ENCODE assay signal across 9 cellular contexts in the genomic region with DNA sequence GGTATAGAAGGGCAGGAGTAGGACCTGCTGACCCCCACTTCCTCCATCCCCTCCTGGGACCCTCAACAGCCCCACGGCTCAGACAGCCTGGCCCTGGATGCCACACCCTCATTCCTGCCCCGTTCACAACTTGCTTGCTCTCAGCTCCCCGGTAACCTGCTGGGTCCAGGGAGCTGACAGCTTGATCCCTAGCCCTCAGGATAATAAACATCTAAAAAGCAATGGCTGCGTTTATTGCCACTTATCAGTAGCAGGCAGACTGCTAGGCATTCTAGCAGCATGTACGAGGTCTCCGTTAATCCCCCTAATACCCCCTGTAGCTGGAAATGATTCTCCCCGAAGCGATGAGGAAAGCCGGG. TPM values are rescaled to one million over a fixed set of nuclear protein-coding genes. Genes with fewer than 3 reads are reported as not detected.
DNase-seq lines count a peak whose midpoint lies in the region; ATAC-seq, FAIRE-seq and TF ChIP-seq lines count a peak whose summit lies in the region.
"Had no signal": no experiment of that assay in that cellular context is flagged by ENCODE, and none has a peak within 500 bp of the region (broad histone marks: within the 10 kb centered on the region; RNA-seq: fewer than 3 reads in every experiment).

No MANE protein-coding gene starts in this region.

- peaks cover 6% of the 10 kb centered on the region for H3K36me3 Mint-ChIP-seq in activated CD8-positive, alpha-beta T cell treated with anti-CD3 and anti-CD28 coated beads for 36 hours (ENCODE audit: low read depth)

- no peak for DNase-seq in SK-N-SH
- DNase-seq in activated CD8-positive, alpha-beta T cell treated with anti-CD3 and anti-CD28 coated beads for 36 hours = no peak
- DNase-seq in hepatocyte (ENCODE audit: low spot score) = peak; percentile 70
- DNase-seq in stimulated activated naive CD8-positive, alpha-beta T cell treated with anti-CD3 and anti-CD28 coated beads, Interleukin-15, amount 100 ng/mL, for 72 hours = no peak
- DNase-seq in urothelium cell line (ENCODE audit: low spot score) = no peak
- DNase-seq in MV-4-11 (lab: John Stamatoyannopoulos, UW) = no peak
- DNase-seq: SIG-M5 had no signal

- peak overlapping the region; percentile 51 for H3K4me3 Mint-ChIP-seq in activated CD8-positive, alpha-beta T cell treated with anti-CD3 and anti-CD28 coated beads for 36 hours
- peak overlapping the region; percentile 83 to 88 for H3K4me3 Mint-ChIP-seq in stimulated activated naive CD8-positive, alpha-beta T cell treated with anti-CD3 and anti-CD28 coated beads, Interleukin-15, amount 100 ng/mL, for 72 hours

- POLR2A ChIA-PET in SK-N-SH (lab: Yijun Ruan, JAX) = interaction anchor here (7.8 to 8.7 kb wide), 2 partner anchors 25 to 66 kb away, joined by 75 to 108 read pairs; partner anchors contain the start of genes RNU4-1, RNU4-2 and RPLP0
- POLR2A ChIA-PET in activated CD8-positive, alpha-beta T cell treated with anti-CD3 and anti-CD28 coated beads for 36 hours (lab: Charles Lee) = interaction anchor here (0.7 to 15.4 kb wide), 6 partner anchors 15 to 212 kb away, joined by 3 to 394 read pairs (median 72); partner anchors contain the start of genes PXN, RNU4-1, RNU4-2 and RPLP0

- CTCF ChIA-PET in SK-N-SH (lab: Yijun Ruan, JAX) = interaction anchor here (0.9 to 18.6 kb wide), 6 partner anchors 15 to 77 kb away, joined by 3 to 618 read pairs (median 60); partner anchors contain the start of genes PXN, RNU4-1, RPLP0 and SIRT4
- CTCF ChIA-PET in activated CD8-positive, alpha-beta T cell treated with anti-CD3 and anti-CD28 coated beads for 36 hours (lab: Charles Lee) = interaction anchor here (0.8 to 10.3 kb wide), 4 partner anchors 13 to 77 kb away, joined by 3 to 749 read pairs (median 32); partner anchors contain the start of genes PXN, RPLP0 and SIRT4

- H3K9me3 ChIP-seq in SK-N-SH = no peaks in the 10 kb centered on the region
- H3K9me3 ChIP-seq in hepatocyte (ENCODE audit: low read depth) = no peaks in the 10 kb centered on the region

- TF ChIP-seq RAD21 in SK-N-SH (IDR thresholded peaks at IDR 0.05; ENCODE audit: low read length) = no peak

- ATAC-seq in SK-N-SH treated with all-trans-retinoic acid at 6 μM for 48 hours = no peak
- no peak for ATAC-seq in activated CD8-positive, alpha-beta T cell treated with anti-CD3 and anti-CD28 coated beads for 36 hours
- ATAC-seq in stimulated activated naive CD8-positive, alpha-beta T cell treated with anti-CD3 and anti-CD28 coated beads, Interleukin-15, amount 100 ng/mL, for 72 hours = no peak
- ATAC-seq in HG03442 (IDR thresholded peaks at IDR 0.05; ENCODE audit: unreplicated experiment) = no peak

- H3K27ac Mint-ChIP-seq in activated CD8-positive, alpha-beta T cell treated with anti-CD3 and anti-CD28 coated beads for 36 hours = peak overlapping the region; percentile 80
- H3K27ac Mint-ChIP-seq in stimulated activated naive CD8-positive, alpha-beta T cell treated with anti-CD3 and anti-CD28 coated beads, Interleukin-15, amount 100 ng/mL, for 72 hours = peak overlapping the region; percentile 98

- H3K27me3 Mint-ChIP-seq in activated CD8-positive, alpha-beta T cell treated with anti-CD3 and anti-CD28 coated beads for 36 hours = no peaks in the 10 kb centered on the region
- no peaks in the 10 kb centered on the region for H3K27me3 Mint-ChIP-seq in stimulated activated naive CD8-positive, alpha-beta T cell treated with anti-CD3 and anti-CD28 coated beads, Interleukin-15, amount 100 ng/mL, for 72 hours

- TF ChIP-seq CTCF in SK-N-SH (IDR thresholded peaks at IDR 0.05) (no peak), hepatocyte (IDR thresholded peaks at IDR 0.05; ENCODE audit: poor library complexity) (no peak)
- TF ChIP-seq CTCF in activated CD8-positive, alpha-beta T cell treated with anti-CD3 and anti-CD28 coated beads for 36 hours (IDR thresholded peaks at IDR 0.05) = no peak

- H3K36me3 ChIP-seq in SK-N-SH (replicated peaks in 1 of 2; ENCODE audit: control insufficient read depth in 1 of 2, insufficient read depth in 2 of 2, low read length in 1 of 2) (peaks cover 27 to 49% of the 10 kb centered on the region in 2 experiments), hepatocyte (replicated peaks; ENCODE audit: insufficient read depth, low read depth) (no peaks in the 10 kb centered on the region)

- no peaks in the 10 kb centered on the region for H3K9me3 Mint-ChIP-seq in activated CD8-positive, alpha-beta T cell treated with anti-CD3 and anti-CD28 coated beads for 36 hours
- H3K9me3 Mint-ChIP-seq in stimulated activated naive CD8-positive, alpha-beta T cell treated with anti-CD3 and anti-CD28 coated beads, Interleukin-15, amount 100 ng/mL, for 72 hours = no peaks in the 10 kb centered on the region

- H3K27ac ChIP-seq in SK-N-SH (ENCODE audit: low read depth in 2 of 2, low read length in 1 of 2) (peak overlapping the region in 1 of 2 experiments; percentile 58; a peak in 2 of 4 replicates), hepatocyte (peak overlapping the region; percentile 99)

- H3K4me1 ChIP-seq in SK-N-SH (ENCODE audit: control insufficient read depth in 1 of 2, insufficient read depth in 2 of 2, low read depth in 1 of 2, low read length in 1 of 2) (peaks cover 41 to 46% of the 10 kb centered on the region in 2 experiments), hepatocyte (ENCODE audit: insufficient read depth) (peaks cover 64% of the 10 kb centered on the region)

- H2AFZ ChIP-seq in SK-N-SH (ENCODE audit: low read depth) (no peak overlapping the region), hepatocyte (no peak overlapping the region)

- H3K9me2 ChIP-seq in SK-N-SH (no peaks in the 10 kb centered on the region), hepatocyte (replicated peaks; ENCODE audit: insufficient read depth) (no peaks in the 10 kb centered on the region)

- peaks cover 47% of the 10 kb centered on the region for H3K4me1 Mint-ChIP-seq in activated CD8-positive, alpha-beta T cell treated with anti-CD3 and anti-CD28 coated beads for 36 hours (ENCODE audit: low read depth)
- H3K4me1 Mint-ChIP-seq in stimulated activated naive CD8-positive, alpha-beta T cell treated with anti-CD3 and anti-CD28 coated beads, Interleukin-15, amount 100 ng/mL, for 72 hours = peaks cover 55% of the 10 kb centered on the region

- H3K79me2 ChIP-seq in SK-N-SH (ENCODE audit: insufficient read depth) (peaks cover 98% of the 10 kb centered on the region), hepatocyte (peaks cover 41% of the 10 kb centered on the region)

- TF ChIP-seq EP300 in SK-N-SH (IDR thresholded peaks at IDR 0.05; ENCODE audit: borderline replicate concordance in 1 of 2, low read depth in 1 of 2, low read length in 1 of 2) = no peak

- 94% methylated on average over 9 of the region's 9 CpGs for WGBS in SK-N-SH (ENCODE audit: low lambda C conversion rate)
- 20% methylated on average over 9 of the region's 9 CpGs for WGBS in hepatocyte (ENCODE audit: low lambda C conversion rate, missing lambda C conversion rate)

- no peak overlapping the region for H3K4me3 ChIP-seq in SK-N-SH (ENCODE audit: low read depth in 2 of 2, low read length in 1 of 2)
- no peak overlapping the region for H3K4me3 ChIP-seq in hepatocyte

- no peaks in the 10 kb centered on the region for H3K27me3 ChIP-seq in SK-N-SH (ENCODE audit: insufficient read depth)
- H3K27me3 ChIP-seq in hepatocyte = no peaks in the 10 kb centered on the region

- H3K9ac ChIP-seq in SK-N-SH = no peak overlapping the region; the same call in 1 of the 2 replicates

- H4K20me1 ChIP-seq in SK-N-SH (ENCODE audit: insufficient read depth) (peaks cover 22% of the 10 kb centered on the region), hepatocyte (ENCODE audit: insufficient read depth, poor library complexity, severe bottlenecking) (no peaks in the 10 kb centered on the region)

- H3K4me2 ChIP-seq in SK-N-SH = peak overlapping the region; percentile 33; the same call in 1 of the 2 replicates
- peak overlapping the region; percentile 60 for H3K4me2 ChIP-seq in hepatocyte

- FAIRE-seq in urothelium cell line (lab: Jason Lieb, UNC) = no peak

- peaks cover 20% of the 10 kb centered on the region for H3F3A ChIP-seq in SK-N-SH (replicated peaks; ENCODE audit: insufficient read depth)

- intact Hi-C loops in activated CD8-positive, alpha-beta T cell treated with anti-CD3 and anti-CD28 coated beads for 36 hours (cut with micrococcal nuclease) = no loop called here

TF ChIP-seq in SK-N-SH, 30 proteins besides CTCF, POLR2A, EP300 and RAD21 (continues in another document):
- TF ChIP-seq POLR2AphosphoS5 (IDR thresholded peaks at IDR 0.05; ENCODE audit: low read depth, low read length) = no peak
- no peak for TF ChIP-seq RXRA (IDR thresholded peaks at IDR 0.05; ENCODE audit: borderline replicate concordance, low read depth)

TF ChIP-seq in SK-N-SH treated with all-trans-retinoic acid at 6 μM for 48 hours, 23 proteins besides CTCF, POLR2A, EP300 and RAD21 (continues in another document):
- TF ChIP-seq TOX (CRISPR knock-in tag; IDR thresholded peaks at IDR 0.05; ENCODE audit: borderline replicate concordance) (no peak), ISL1 (CRISPR knock-in tag; IDR thresholded peaks at IDR 0.05) (no peak), ZC3H10 (CRISPR knock-in tag; IDR thresholded peaks at IDR 0.05) (no peak), ZNF565 (CRISPR knock-in tag; conservative IDR thresholded peaks at IDR 0.05; ENCODE audit: low read depth) (no peak), BACH2 (CRISPR knock-in tag; IDR thresholded peaks at IDR 0.05; ENCODE audit: borderline replicate concordance) (no peak), SNAI2 (CRISPR knock-in tag; IDR thresholded peaks at IDR 0.05) (no peak)

RNA-seq across cellular contexts. Expression of gene RPLP0, which starts 24.3 kb away (rescaled TPM):
- 5,975 and 6,606 TPM in 2 replicates for polyA plus RNA-seq in SK-N-SH (2012; rRNA removed)
- polyA plus RNA-seq in SK-N-SH (2012; cell fraction: cytosol; rRNA removed) = 4,575 and 6,412 TPM in 2 replicates
- polyA plus RNA-seq in SK-N-SH (2012; cell fraction: nucleus; rRNA removed) = 2,397 and 2,614 TPM in 2 replicates
- total RNA-seq in activated CD8-positive, alpha-beta T cell treated with anti-CD3 and anti-CD28 coated beads for 36 hours = 1,000 to 10,000 TPM; 4,421 to 4,585 TPM
- 3,730 and 3,982 TPM in 2 replicates for total RNA-seq in hepatocyte
- polyA plus RNA-seq in hepatocyte = 775 and 798 TPM in 2 replicates

RNA-seq across cellular contexts. Expression of gene GCN1, which starts 30.7 kb away (rescaled TPM):
- polyA plus RNA-seq in SK-N-SH (2012; rRNA removed) (41.2 and 54.4 TPM in 2 replicates), hepatocyte (27.6 and 28.2 TPM in 2 replicates)
- polyA plus RNA-seq in SK-N-SH (2012; cell fraction: cytosol; rRNA removed) = 17.0 and 20.0 TPM in 2 replicates
- 224 and 236 TPM in 2 replicates for polyA plus RNA-seq in SK-N-SH (2012; cell fraction: nucleus; rRNA removed)
- total RNA-seq in activated CD8-positive, alpha-beta T cell treated with anti-CD3 and anti-CD28 coated beads for 36 hours = 100 to 1,000 TPM; 130 to 137 TPM
- 37.4 and 197 TPM in 2 replicates for total RNA-seq in hepatocyte

RNA-seq across cellular contexts. Expression of gene PXN, which starts 40.4 kb away (rescaled TPM):
- polyA plus RNA-seq in SK-N-SH (2012; rRNA removed) = 63.0 and 89.0 TPM in 2 replicates
- 56.9 and 70.1 TPM in 2 replicates for polyA plus RNA-seq in SK-N-SH (2012; cell fraction: cytosol; rRNA removed)
- polyA plus RNA-seq in SK-N-SH (2012; cell fraction: nucleus; rRNA removed) = 269 and 301 TPM in 2 replicates
- total RNA-seq in activated CD8-positive, alpha-beta T cell treated with anti-CD3 and anti-CD28 coated beads for 36 hours = 10 to 100 TPM; 40.2 to 45.3 TPM
- total RNA-seq in hepatocyte = 26.7 and 30.4 TPM in 2 replicates
- polyA plus RNA-seq in hepatocyte = 61.7 and 69.3 TPM in 2 replicates
